Comparison of ENCODE assay signal across 11 cellular contexts in genomic region chr7:79317728-79318127, GRCh38.
DNase-seq lines count a peak whose midpoint lies in the region; ATAC-seq and TF ChIP-seq lines count a peak whose summit lies in the region.
"Had no signal": no experiment of that assay in that cellular context is flagged by ENCODE, and none has a peak within 500 bp of the region (broad histone marks: within the 10 kb centered on the region; RNA-seq: fewer than 3 reads in every experiment).

No MANE protein-coding gene starts in this region.

- no peak overlapping the region for H3K4me3 ChIP-seq in liver (ENCODE audit: low read depth in 1 of 3, low read length in 3 of 3)
- no peak overlapping the region for H3K4me3 ChIP-seq in CD8-positive, alpha-beta memory T cell (ENCODE audit: low read length)
- H3K4me3 ChIP-seq: ovary had no signal

- no peak overlapping the region for H3K9ac ChIP-seq in liver (ENCODE audit: low read depth in 1 of 2, low read length in 2 of 2)

- H3K27me3 ChIP-seq in liver (ENCODE audit: control insufficient read depth in 4 of 4, insufficient read depth in 4 of 4, low read length in 3 of 4) = no peaks in the 10 kb centered on the region
- H3K27me3 ChIP-seq in CD8-positive, alpha-beta memory T cell (ENCODE audit: insufficient read depth, low read length, poor library complexity, severe bottlenecking) = no peaks in the 10 kb centered on the region
- H3K27me3 ChIP-seq: ovary had no signal

- H3K36me3 Mint-ChIP-seq in Calu3 (ENCODE audit: insufficient read depth, unreplicated experiment) (no peaks in the 10 kb centered on the region), chondrocyte (ENCODE audit: low read depth) (no peaks in the 10 kb centered on the region)
- no peaks in the 10 kb centered on the region for H3K36me3 Mint-ChIP-seq in stimulated activated naive B cell treated with anti-CD40 and anti-IgM and Interleukin-4, amounts not matched to agents 10 μg/mL and 1 μg/mL and 100 μg/mL, for 72 hours
- H3K36me3 Mint-ChIP-seq in CD8-positive, alpha-beta memory T cell = no peaks in the 10 kb centered on the region
- H3K36me3 Mint-ChIP-seq: IgD-negative memory B cell had no signal

- H3K27ac Mint-ChIP-seq in Calu3 (ENCODE audit: unreplicated experiment) (peak overlapping the region; percentile 51), chondrocyte (ENCODE audit: unreplicated experiment) (peak overlapping the region; percentile 1)
- H3K27ac Mint-ChIP-seq in stimulated activated naive B cell treated with anti-CD40 and anti-IgM and Interleukin-4, amounts not matched to agents 10 μg/mL and 1 μg/mL and 100 μg/mL, for 72 hours = no peak overlapping the region
- no peak overlapping the region for H3K27ac Mint-ChIP-seq in CD8-positive, alpha-beta memory T cell
- H3K27ac Mint-ChIP-seq: IgD-negative memory B cell had no signal

- no peak overlapping the region for H3K4me3 Mint-ChIP-seq in Calu3 (ENCODE audit: low read depth, unreplicated experiment)
- H3K4me3 Mint-ChIP-seq in chondrocyte (ENCODE audit: unreplicated experiment) = no peak overlapping the region
- H3K4me3 Mint-ChIP-seq in stimulated activated naive B cell treated with anti-CD40 and anti-IgM and Interleukin-4, amounts not matched to agents 10 μg/mL and 1 μg/mL and 100 μg/mL, for 72 hours = no peak overlapping the region
- H3K4me3 Mint-ChIP-seq in CD8-positive, alpha-beta memory T cell = no peak overlapping the region
- H3K4me3 Mint-ChIP-seq: activated T-cell treated with anti-CD3 and anti-CD28 coated beads, Interleukin-2, amount 50 U/mL, for 4 hours; IgD-negative memory B cell had no signal

- intact Hi-C loops in Calu3 (cut with micrococcal nuclease; ENCODE audit: unreplicated experiment) = no loop called here

- H3K27ac ChIP-seq in liver (ENCODE audit: low read depth in 1 of 2, low read length in 2 of 2) = no peak overlapping the region
- no peak overlapping the region for H3K27ac ChIP-seq in CD8-positive, alpha-beta memory T cell (ENCODE audit: low read depth, low read length)
- H3K27ac ChIP-seq: ovary had no signal

- H3K4me1 Mint-ChIP-seq in Calu3 (ENCODE audit: low read depth, unreplicated experiment) (peaks cover 11% of the 10 kb centered on the region), chondrocyte (ENCODE audit: low read depth) (peaks cover 6% of the 10 kb centered on the region)
- H3K4me1 Mint-ChIP-seq in stimulated activated naive B cell treated with anti-CD40 and anti-IgM and Interleukin-4, amounts not matched to agents 10 μg/mL and 1 μg/mL and 100 μg/mL, for 72 hours = no peaks in the 10 kb centered on the region
- H3K4me1 Mint-ChIP-seq in CD8-positive, alpha-beta memory T cell = no peaks in the 10 kb centered on the region
- H3K4me1 Mint-ChIP-seq: IgD-negative memory B cell had no signal

- H3K36me3 ChIP-seq in liver (ENCODE audit: control insufficient read depth in 4 of 4, insufficient read depth in 3 of 4, low read depth in 1 of 4, low read length in 3 of 4) = no peaks in the 10 kb centered on the region
- no peaks in the 10 kb centered on the region for H3K36me3 ChIP-seq in CD8-positive, alpha-beta memory T cell (ENCODE audit: insufficient read depth, low read length)
- H3K36me3 ChIP-seq: ovary had no signal

- H3K27me3 Mint-ChIP-seq in Calu3 (ENCODE audit: unreplicated experiment) (no peaks in the 10 kb centered on the region), chondrocyte (ENCODE audit: low read depth) (no peaks in the 10 kb centered on the region)
- no peaks in the 10 kb centered on the region for H3K27me3 Mint-ChIP-seq in stimulated activated naive B cell treated with anti-CD40 and anti-IgM and Interleukin-4, amounts not matched to agents 10 μg/mL and 1 μg/mL and 100 μg/mL, for 72 hours
- no peaks in the 10 kb centered on the region for H3K27me3 Mint-ChIP-seq in CD8-positive, alpha-beta memory T cell
- H3K27me3 Mint-ChIP-seq: IgD-negative memory B cell had no signal

- ATAC-seq in stimulated activated naive B cell treated with anti-CD40 and anti-IgM and Interleukin-4, amounts not matched to agents 10 μg/mL and 1 μg/mL and 100 μg/mL, for 72 hours (replicated peaks) = no peak
- no peak for ATAC-seq in GM19324 (IDR thresholded peaks at IDR 0.05; ENCODE audit: low FRiP score, unreplicated experiment)
- ATAC-seq: activated T-cell treated with anti-CD3 and anti-CD28 coated beads, Interleukin-2, amount 50 U/mL, for 4 hours had no signal

- H3K9me3 ChIP-seq in liver (ENCODE audit: control insufficient read depth in 4 of 4, low read length in 3 of 4) = no peaks in the 10 kb centered on the region
- H3K9me3 ChIP-seq in CD8-positive, alpha-beta memory T cell (ENCODE audit: low read length) = no peaks in the 10 kb centered on the region
- H3K9me3 ChIP-seq: ovary had no signal

- no peaks in the 10 kb centered on the region for H3K9me3 Mint-ChIP-seq in Calu3 (ENCODE audit: low read depth, unreplicated experiment)
- H3K9me3 Mint-ChIP-seq in chondrocyte (ENCODE audit: low read depth) = no peaks in the 10 kb centered on the region
- no peaks in the 10 kb centered on the region for H3K9me3 Mint-ChIP-seq in stimulated activated naive B cell treated with anti-CD40 and anti-IgM and Interleukin-4, amounts not matched to agents 10 μg/mL and 1 μg/mL and 100 μg/mL, for 72 hours
- H3K9me3 Mint-ChIP-seq in CD8-positive, alpha-beta memory T cell = peaks cover 0 to 18% (median 7%) of the 10 kb centered on the region in 5 donors

- BruUV-seq in Calu3 (replicated peaks; lab: Mats Ljungman, UMichigan) = no TSS peak

- DNase-seq in Calu3 (no peak), HuH-7 (ENCODE audit: low spot score) (peak; percentile 2), chondrocyte (ENCODE audit: low spot score) (no peak), foreskin melanocyte (no peak)
- no peak for DNase-seq in stimulated activated naive B cell treated with anti-CD40 and anti-IgM and Interleukin-4, amounts not matched to agents 10 μg/mL and 1 μg/mL and 100 μg/mL, for 72 hours
- no peak for DNase-seq in CD8-positive, alpha-beta memory T cell
- DNase-seq: activated T-cell treated with anti-CD3 and anti-CD28 coated beads, Interleukin-2, amount 50 U/mL, for 4 hours; ovary had no signal

- peaks cover 0 to 12% (median 9%) of the 10 kb centered on the region in 4 donors for H3K4me1 ChIP-seq in liver (ENCODE audit: control insufficient read depth in 4 of 4, insufficient read depth in 4 of 4, low read length in 3 of 4)
- no peaks in the 10 kb centered on the region for H3K4me1 ChIP-seq in CD8-positive, alpha-beta memory T cell (ENCODE audit: insufficient read depth, low read length)

- TF ChIP-seq CTCF in Calu3 (IDR thresholded peaks at IDR 0.05; ENCODE audit: unreplicated experiment) = no peak
- TF ChIP-seq CTCF in chondrocyte (IDR thresholded peaks at IDR 0.05) = no peak
- TF ChIP-seq CTCF in liver (IDR thresholded peaks at IDR 0.05; ENCODE audit: low read depth, low read length, missing input control) = no peak

- CTCF ChIA-PET in Calu3 (lab: Charles Lee) = no interaction called here
- CTCF ChIA-PET in CD8-positive, alpha-beta memory T cell (lab: Charles Lee) = no interaction called here

- WGBS in liver = 49% methylated on average over 2 of the region's 2 CpGs

- POLR2A ChIA-PET in CD8-positive, alpha-beta memory T cell (lab: Charles Lee) = no interaction called here

- TF ChIP-seq RAD21 in liver (IDR thresholded peaks at IDR 0.05) = no peak

TF ChIP-seq in liver, 16 proteins besides CTCF, POLR2A, EP300 and RAD21 (continues in another document):
- TF ChIP-seq SP1 (IDR thresholded peaks at IDR 0.05) (no peak), ATF3 (IDR thresholded peaks at IDR 0.05) (peak; percentile 77), REST (IDR thresholded peaks at IDR 0.05) (no peak), HNF4A (conservative IDR thresholded peaks at IDR 0.05) (peak; percentile 50 to 70), TAF1 (conservative IDR thresholded peaks at IDR 0.05) (no peak), NR2F2 (IDR thresholded peaks at IDR 0.05) (no peak), ZBTB33 (IDR thresholded peaks at IDR 0.05) (no peak)

Comparison
In these comparisons a context has a peak if more than half of its experiments do, and no peak if none do; other contexts are left out.
1. H3K27ac Mint-ChIP-seq: peak in Calu3 (single experiment) and chondrocyte (single experiment); none in stimulated activated naive B cell treated with anti-CD40 and anti-IgM and Interleukin-4, amounts not matched to agents 10 μg/mL and 1 μg/mL and 100 μg/mL, for 72 hours (single experiment) and CD8-positive, alpha-beta memory T cell (0 of 8).